33 cellular contexts compared by ENCODE assay signal in genomic region chr3:98874602-98875249, GRCh38. TPM values are rescaled to one million over a fixed set of nuclear protein-coding genes. Genes with fewer than 3 reads are reported as not detected.
DNase-seq lines count a peak whose midpoint lies in the region; ATAC-seq and TF ChIP-seq lines count a peak whose summit lies in the region.
"Had no signal": no experiment of that assay in that cellular context is flagged by ENCODE, and none has a peak within 500 bp of the region (broad histone marks: within the 10 kb centered on the region; RNA-seq: fewer than 3 reads in every experiment).

No MANE protein-coding gene starts in this region.

- peak overlapping the region; percentile 67 for H3K27ac Mint-ChIP-seq in Calu3 (ENCODE audit: unreplicated experiment)
- peak overlapping the region; percentile 53 for H3K27ac Mint-ChIP-seq in nephron progenitor cell
- H3K27ac Mint-ChIP-seq: activated B cell treated with CpG ODN at 0.5 μM for 24 hours; activated naive CD8-positive, alpha-beta T cell treated with anti-CD3 and anti-CD28 coated beads, Interleukin-2, amount 10 ng/mL, durations not matched to agents 7 days and 5 days; activated T-cell treated with anti-CD3 and anti-CD28 coated beads, Interleukin-2, amount 50 U/mL, for 24 hours; effector memory CD8-positive, alpha-beta T cell; stimulated activated naive CD8-positive, alpha-beta T cell treated with anti-CD3 and anti-CD28 coated beads, Interleukin-15, Interleukin-2, amounts not matched to agents 100 ng/mL and 50 ng/mL, for 24 hours had no signal

- H3K4me3 ChIP-seq in WERI-Rb-1 (ENCODE audit: low read depth, low read length), result no peak overlapping the region
- H3K4me3 ChIP-seq: ascending aorta; BLaER1 treated with 17β-estradiol and CSF1 and Interleukin-3, amounts not matched to agents 10 nM and 100 nM; left ventricle myocardium inferior; testis had no signal

- no peaks in the 10 kb centered on the region for H3K27me3 ChIP-seq in WERI-Rb-1 (ENCODE audit: insufficient read depth, low read depth, severe bottlenecking)
- H3K27me3 ChIP-seq: ascending aorta; BLaER1 treated with 17β-estradiol and CSF1 and Interleukin-3, amounts not matched to agents 10 nM and 100 nM; neutrophil; testis had no signal

- H3K36me3 Mint-ChIP-seq in Calu3 (ENCODE audit: insufficient read depth, unreplicated experiment) (peaks cover 52% of the 10 kb centered on the region), nephron progenitor cell (ENCODE audit: low read depth) (peaks cover 99% of the 10 kb centered on the region)
- H3K36me3 Mint-ChIP-seq: activated naive CD8-positive, alpha-beta T cell treated with anti-CD3 and anti-CD28 coated beads, Interleukin-2, amount 10 ng/mL, durations not matched to agents 7 days and 5 days had no signal

- TF ChIP-seq CTCF in Calu3 (IDR thresholded peaks at IDR 0.05; ENCODE audit: unreplicated experiment) (no peak), WERI-Rb-1 (IDR thresholded peaks at IDR 0.05; ENCODE audit: low read depth, low read length) (no peak), nephron progenitor cell (IDR thresholded peaks at IDR 0.05) (no peak)

- H3K9me3 ChIP-seq in WERI-Rb-1 (ENCODE audit: severe bottlenecking), result no peaks in the 10 kb centered on the region
- H3K9me3 ChIP-seq: ascending aorta, left ventricle myocardium inferior, neutrophil, testis had no signal

- H3K9me3 Mint-ChIP-seq in Calu3 (ENCODE audit: low read depth, unreplicated experiment), result no peaks in the 10 kb centered on the region
- H3K9me3 Mint-ChIP-seq in nephron progenitor cell, result peaks cover 47% of the 10 kb centered on the region
- H3K9me3 Mint-ChIP-seq: activated B cell treated with CpG ODN at 0.5 μM for 24 hours; activated naive CD8-positive, alpha-beta T cell treated with anti-CD3 and anti-CD28 coated beads, Interleukin-2, amount 10 ng/mL, durations not matched to agents 7 days and 5 days; activated T-cell treated with anti-CD3 and anti-CD28 coated beads, Interleukin-2, amount 50 U/mL, for 24 hours; effector memory CD8-positive, alpha-beta T cell; stimulated activated naive CD8-positive, alpha-beta T cell treated with anti-CD3 and anti-CD28 coated beads, Interleukin-15, Interleukin-2, amounts not matched to agents 100 ng/mL and 50 ng/mL, for 24 hours had no signal

- in situ Hi-C loops in KBM-7 (cut with MboI; ENCODE audit: low pct_unique_long_range_greater_than_20kb, low sequenced_read_pairs), result no loop called here

- H3K27ac ChIP-seq in WERI-Rb-1, result no peak overlapping the region
- H3K27ac ChIP-seq: ascending aorta; BLaER1 treated with 17β-estradiol and CSF1 and Interleukin-3, amounts not matched to agents 10 nM and 100 nM; left ventricle myocardium inferior; neutrophil; testis had no signal

- DNase-seq in Calu3 (no peak), KBM-7 (peak; percentile 45), WERI-Rb-1 (peak; percentile 7), nephron progenitor cell (no peak), SIG-M5 treated with dmso at 0.1 percent for 504 hours (lab: John Stamatoyannopoulos, UW; ENCODE audit: unreplicated experiment) (no peak), iPS-NIHi11 (ENCODE audit: low spot score) (no peak)
- DNase-seq: activated B cell treated with CpG ODN at 0.5 μM for 24 hours; activated gamma-delta T cell treated with Interleukin-2 at 50 U/mL for 16 hours; activated naive CD8-positive, alpha-beta T cell treated with anti-CD3 and anti-CD28 coated beads, Interleukin-2, amount 10 ng/mL, durations not matched to agents 7 days and 5 days; activated T-cell treated with anti-CD3 and anti-CD28 coated beads, Interleukin-2, amount 50 U/mL, for 24 hours; cortex of kidney; DMS53; effector memory CD8-positive, alpha-beta T cell; islet precursor cell; left ventricle myocardium inferior; midbrain; naive B cell; NCI-H1092 treated with DMSO at 0.1 percent for 48 hours; NCI-H187; NCI-H2171 treated with DMSO at 0.1 percent for 48 hours; NCI-H510A treated with DMSO at 0.1 percent for 48 hours; right cardiac atrium; SHP77 treated with DMSO at 0.1 percent for 48 hours; stimulated activated CD4-positive, alpha-beta T cell treated with anti-CD3 and anti-CD28 coated beads, Interleukin-1b, Interleukin-23, amount 100 ng/mL, for 48 hours; T-helper 9 cell; testis had no signal

- CTCF ChIA-PET in Calu3 (lab: Charles Lee), result no interaction called here

- no peak for ATAC-seq in HG02678 (IDR thresholded peaks at IDR 0.05; ENCODE audit: unreplicated experiment)
- ATAC-seq: effector memory CD8-positive, alpha-beta T cell; esophagus mucosa; Panc1; right cardiac atrium had no signal

- H3K4me3 Mint-ChIP-seq in Calu3 (ENCODE audit: low read depth, unreplicated experiment) (peak overlapping the region; percentile 13), nephron progenitor cell (no peak overlapping the region)
- H3K4me3 Mint-ChIP-seq: activated B cell treated with CpG ODN at 0.5 μM for 24 hours; activated naive CD8-positive, alpha-beta T cell treated with anti-CD3 and anti-CD28 coated beads, Interleukin-2, amount 10 ng/mL, durations not matched to agents 7 days and 5 days; activated T-cell treated with anti-CD3 and anti-CD28 coated beads, Interleukin-2, amount 50 U/mL, for 24 hours; effector memory CD8-positive, alpha-beta T cell; naive B cell; stimulated activated naive CD8-positive, alpha-beta T cell treated with anti-CD3 and anti-CD28 coated beads, Interleukin-15, Interleukin-2, amounts not matched to agents 100 ng/mL and 50 ng/mL, for 24 hours had no signal

- intact Hi-C loops in Calu3 (cut with micrococcal nuclease; ENCODE audit: unreplicated experiment), result no loop called here

- BruUV-seq in Calu3 (replicated peaks; lab: Mats Ljungman, UMichigan), result no TSS peak

- H3K4me1 Mint-ChIP-seq in Calu3 (ENCODE audit: low read depth, unreplicated experiment) (peaks cover 63% of the 10 kb centered on the region), nephron progenitor cell (peaks cover 17% of the 10 kb centered on the region)
- H3K4me1 Mint-ChIP-seq: activated B cell treated with CpG ODN at 0.5 μM for 24 hours, naive B cell had no signal

- H3K27me3 Mint-ChIP-seq in Calu3 (ENCODE audit: unreplicated experiment) (no peaks in the 10 kb centered on the region), nephron progenitor cell (ENCODE audit: low read depth, poor library complexity) (no peaks in the 10 kb centered on the region)
- H3K27me3 Mint-ChIP-seq: activated B cell treated with CpG ODN at 0.5 μM for 24 hours; activated naive CD8-positive, alpha-beta T cell treated with anti-CD3 and anti-CD28 coated beads, Interleukin-2, amount 10 ng/mL, durations not matched to agents 7 days and 5 days; activated T-cell treated with anti-CD3 and anti-CD28 coated beads, Interleukin-2, amount 50 U/mL, for 24 hours; naive B cell; stimulated activated naive CD8-positive, alpha-beta T cell treated with anti-CD3 and anti-CD28 coated beads, Interleukin-15, Interleukin-2, amounts not matched to agents 100 ng/mL and 50 ng/mL, for 24 hours had no signal

- H3K36me3 ChIP-seq in WERI-Rb-1, result peaks cover 10% of the 10 kb centered on the region
- H3K36me3 ChIP-seq: neutrophil had no signal

RNA-seq across cellular contexts. Expression of gene DCBLD2, which starts 26.8 kb away (rescaled TPM):
- total RNA-seq in Calu3 (2022), result 115 and 178 TPM in 2 replicates

Comparison
In these comparisons a context has a peak if more than half of its experiments do, and no peak if none do; other contexts are left out.
1. DNase-seq: peak in KBM-7 (single experiment) and WERI-Rb-1 (single experiment); none in Calu3 (single experiment), nephron progenitor cell (single experiment), SIG-M5 treated with dmso at 0.1 percent for 504 hours (single experiment) and iPS-NIHi11 (single experiment).